ENCODE assay signal across 1 cellular context in the genomic region with DNA sequence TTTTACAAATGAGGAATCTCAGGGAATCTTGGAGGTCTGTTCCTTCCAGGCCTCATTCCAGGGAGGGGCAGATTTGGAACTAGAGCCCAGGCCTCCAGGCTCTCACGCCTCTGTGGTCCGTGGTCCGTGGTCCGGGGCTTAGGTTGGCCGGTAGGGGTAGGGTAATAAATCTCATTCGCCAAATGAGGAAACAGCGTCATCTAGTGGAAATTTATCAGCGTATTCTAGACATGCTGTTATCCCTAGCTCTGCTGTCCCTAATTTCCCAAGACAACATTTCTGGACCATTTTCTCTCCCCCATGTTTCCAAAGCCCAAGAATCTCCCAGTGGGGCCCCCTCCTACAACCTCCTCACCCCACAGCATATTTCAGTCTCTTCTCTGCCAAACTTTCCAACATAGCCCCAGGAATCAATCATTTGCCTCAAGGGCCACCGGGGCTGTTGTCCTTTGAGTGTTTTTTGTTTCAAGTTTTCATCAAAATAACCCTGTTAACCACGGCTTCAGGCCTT.
TF ChIP-seq lines count a peak whose summit lies in the region.

No MANE protein-coding gene starts in this region.

TF ChIP-seq in H1, 55 proteins besides CTCF, POLR2A, EP300 and RAD21:
- TF ChIP-seq KDM4A (IDR thresholded peaks at IDR 0.05; ENCODE audit: low read depth, low read length, severe bottlenecking) (no peak), POLR2AphosphoS5 (IDR thresholded peaks at IDR 0.05; ENCODE audit: low read depth, low read length) (no peak), NRF1 (IDR thresholded peaks at IDR 0.05; ENCODE audit: low read depth, low read length) (no peak), SUZ12 (IDR thresholded peaks at IDR 0.05; ENCODE audit: low read length) (no peak), GABPA (IDR thresholded peaks at IDR 0.05; ENCODE audit: borderline replicate concordance, insufficient read depth, low read length) (no peak), KDM1A (IDR thresholded peaks at IDR 0.05; ENCODE audit: borderline replicate concordance, low read length) (no peak), RBBP5 (IDR thresholded peaks at IDR 0.05; ENCODE audit: borderline replicate concordance, low read depth, low read length) (no peak), CBX5 (IDR thresholded peaks at IDR 0.05; ENCODE audit: low read depth, low read length) (no peak), RFX5 (IDR thresholded peaks at IDR 0.05; ENCODE audit: borderline replicate concordance, low read depth, low read length) (no peak), HDAC2 (IDR thresholded peaks at IDR 0.05; ENCODE audit: borderline replicate concordance in 1 of 2, low read depth in 2 of 2, low read length in 2 of 2) (no peak), YY1 (IDR thresholded peaks at IDR 0.05; ENCODE audit: low read depth, low read length) (peak; percentile 14; the same call in 1 of the 2 replicates), GTF2F1 (IDR thresholded peaks at IDR 0.05; ENCODE audit: borderline replicate concordance, low read depth, low read length) (no peak), TAF7 (optimal IDR thresholded peaks at IDR 0.05; ENCODE audit: borderline replicate concordance, low read depth, low read length) (no peak), BRCA1 (IDR thresholded peaks at IDR 0.05; ENCODE audit: low read depth, low read length) (no peak), CTBP2 (IDR thresholded peaks at IDR 0.05; ENCODE audit: borderline replicate concordance, insufficient read depth, insufficient read length, low read length) (no peak), EGR1 (IDR thresholded peaks at IDR 0.05; ENCODE audit: borderline replicate concordance, low read depth, low read length) (no peak), TAF1 (IDR thresholded peaks at IDR 0.05; ENCODE audit: low read depth, low read length) (no peak), SP1 (IDR thresholded peaks at IDR 0.05; ENCODE audit: low read depth, low read length) (0 out of 2 replicates have a peak, but pooled peaks have one; percentile 36), CHD2 (IDR thresholded peaks at IDR 0.05; ENCODE audit: low read length) (no peak), SRF (IDR thresholded peaks at IDR 0.05; ENCODE audit: low read depth, low read length) (no peak)
- TF ChIP-seq, protein P1, sequence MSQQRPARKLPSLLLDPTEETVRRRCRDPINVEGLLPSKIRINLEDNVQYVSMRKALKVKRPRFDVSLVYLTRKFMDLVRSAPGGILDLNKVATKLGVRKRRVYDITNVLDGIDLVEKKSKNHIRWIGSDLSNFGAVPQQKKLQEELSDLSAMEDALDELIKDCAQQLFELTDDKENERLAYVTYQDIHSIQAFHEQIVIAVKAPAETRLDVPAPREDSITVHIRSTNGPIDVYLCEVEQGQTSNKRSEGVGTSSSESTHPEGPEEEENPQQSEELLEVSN (IDR thresholded peaks at IDR 0.05) = no peak
- TF ChIP-seq, protein P2, sequence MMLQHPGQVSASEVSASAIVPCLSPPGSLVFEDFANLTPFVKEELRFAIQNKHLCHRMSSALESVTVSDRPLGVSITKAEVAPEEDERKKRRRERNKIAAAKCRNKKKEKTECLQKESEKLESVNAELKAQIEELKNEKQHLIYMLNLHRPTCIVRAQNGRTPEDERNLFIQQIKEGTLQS (IDR thresholded peaks at IDR 0.05; ENCODE audit: insufficient read depth, low read depth, low read length) = 0 out of 2 replicates have a peak, but pooled peaks have one; percentile 29
- TF ChIP-seq, protein P3, sequence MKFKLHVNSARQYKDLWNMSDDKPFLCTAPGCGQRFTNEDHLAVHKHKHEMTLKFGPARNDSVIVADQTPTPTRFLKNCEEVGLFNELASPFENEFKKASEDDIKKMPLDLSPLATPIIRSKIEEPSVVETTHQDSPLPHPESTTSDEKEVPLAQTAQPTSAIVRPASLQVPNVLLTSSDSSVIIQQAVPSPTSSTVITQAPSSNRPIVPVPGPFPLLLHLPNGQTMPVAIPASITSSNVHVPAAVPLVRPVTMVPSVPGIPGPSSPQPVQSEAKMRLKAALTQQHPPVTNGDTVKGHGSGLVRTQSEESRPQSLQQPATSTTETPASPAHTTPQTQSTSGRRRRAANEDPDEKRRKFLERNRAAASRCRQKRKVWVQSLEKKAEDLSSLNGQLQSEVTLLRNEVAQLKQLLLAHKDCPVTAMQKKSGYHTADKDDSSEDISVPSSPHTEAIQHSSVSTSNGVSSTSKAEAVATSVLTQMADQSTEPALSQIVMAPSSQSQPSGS (IDR thresholded peaks at IDR 0.05; ENCODE audit: low read length) = no peak
